In the genomic region with DNA sequence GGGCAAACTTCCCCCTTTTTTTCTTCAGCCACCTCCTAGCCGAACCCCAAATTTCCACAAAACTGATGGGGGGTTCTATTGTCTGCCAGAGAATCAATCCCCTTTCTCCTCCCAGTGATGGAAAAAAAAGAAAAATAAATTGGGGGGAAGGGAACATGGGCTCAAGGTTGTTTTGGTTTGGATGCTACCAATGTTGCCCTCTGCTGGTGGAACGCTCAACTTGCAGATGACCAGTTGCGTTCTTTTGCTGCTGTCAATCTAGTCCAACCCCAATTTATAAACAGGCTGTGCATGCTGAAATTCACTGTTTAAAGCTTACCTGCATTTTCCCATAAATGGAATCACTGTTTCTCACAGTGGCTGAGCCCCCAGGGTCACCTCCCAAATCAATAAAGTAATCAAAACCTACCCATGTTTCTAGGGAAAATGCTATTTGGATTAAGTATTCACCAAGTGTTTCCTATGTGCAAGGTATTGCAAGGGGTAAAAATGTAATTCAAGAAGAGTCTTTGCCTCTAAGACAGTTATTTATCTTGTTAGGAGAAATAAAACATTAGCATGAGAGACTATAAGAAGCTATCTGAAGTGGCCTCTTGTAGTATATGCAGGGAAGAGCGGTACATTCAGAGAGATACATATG, we compare ENCODE assay signal across 9 cellular contexts.
DNase-seq lines count a peak whose midpoint lies in the region; ATAC-seq and TF ChIP-seq lines count a peak whose summit lies in the region.
"Had no signal": no experiment of that assay in that cellular context is flagged by ENCODE, and none has a peak within 500 bp of the region (broad histone marks: within the 10 kb centered on the region; RNA-seq: fewer than 3 reads in every experiment).

No MANE protein-coding gene starts in this region.

- no peak overlapping the region for H3K4me3 ChIP-seq in SJCRH30
- H3K4me3 ChIP-seq in choroid plexus epithelial cell (ENCODE audit: low read depth, low read length), result no peak overlapping the region

- peak; percentile 79 for TF ChIP-seq CTCF in choroid plexus epithelial cell (conservative IDR thresholded peaks at IDR 0.05; ENCODE audit: low read depth, low read length)

- no peaks in the 10 kb centered on the region for H3K36me3 ChIP-seq in SJCRH30

- ATAC-seq in HG02642 (IDR thresholded peaks at IDR 0.05; ENCODE audit: poor library complexity, unreplicated experiment), result no peak
- ATAC-seq: activated naive CD4-positive, alpha-beta T cell treated with anti-CD3 and anti-CD28 coated beads, Interleukin-2, amount 50 U/mL, for 72 hours had no signal

- DNase-seq in NCI-H2107 treated with DMSO at 0.1 percent for 48 hours (lab: John Stamatoyannopoulos, UW; ENCODE audit: unreplicated experiment) (peak; percentile 15), NCI-H2107 (lab: John Stamatoyannopoulos, UW) (no peak), HPDE6-E6E7 (ENCODE audit: extremely low spot score) (peak; percentile 37), SJCRH30 (peak; percentile 16 to 52), choroid plexus epithelial cell (ENCODE audit: low read depth) (peak; percentile 72), medulla oblongata (ENCODE audit: extremely low spot score) (peak; percentile 27), cerebellar nuclear complex (lab: John Stamatoyannopoulos, UW) (no peak)

- no peaks in the 10 kb centered on the region for H3K9me3 ChIP-seq in SJCRH30 (replicated peaks)

- H3K4me1 ChIP-seq in SJCRH30, result no peaks in the 10 kb centered on the region

- no peaks in the 10 kb centered on the region for H3K27me3 ChIP-seq in SJCRH30

- no peak overlapping the region for H3K27ac ChIP-seq in SJCRH30

Comparison
In these comparisons a context has a peak if more than half of its experiments do, and no peak if none do; other contexts are left out.
1. DNase-seq: peak in NCI-H2107 treated with DMSO at 0.1 percent for 48 hours (single experiment), HPDE6-E6E7 (single experiment), SJCRH30 (2 of 2), choroid plexus epithelial cell (single experiment) and medulla oblongata (single experiment); none in NCI-H2107 (single experiment) and cerebellar nuclear complex (0 of 2).